ENCODE assay signal across 8 cellular contexts in the genomic region with DNA sequence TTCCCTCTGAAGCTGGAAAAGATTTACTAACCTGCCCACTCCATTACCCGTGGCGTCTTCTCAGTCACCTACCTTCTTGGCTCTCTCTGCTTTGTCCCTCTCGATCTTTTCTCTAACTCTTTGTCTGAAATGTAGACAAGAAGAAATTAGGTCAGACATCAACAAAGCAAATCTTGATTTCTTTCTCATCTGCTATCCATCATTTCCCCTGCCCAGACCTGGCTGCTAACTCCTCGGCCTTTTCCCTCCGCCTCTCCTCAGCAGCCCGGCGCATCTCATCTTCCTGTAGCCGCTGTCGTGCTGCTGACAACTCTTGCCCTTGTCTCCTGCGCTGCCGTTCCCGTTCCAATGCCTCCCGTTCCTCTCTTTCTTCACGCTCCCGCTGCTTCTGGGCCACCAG. TPM values are rescaled to one million over a fixed set of nuclear protein-coding genes. Genes with fewer than 3 reads are reported as not detected.
DNase-seq lines count a peak whose midpoint lies in the region; ATAC-seq and TF ChIP-seq lines count a peak whose summit lies in the region.

No MANE protein-coding gene starts in this region.

- ATAC-seq in activated B cell treated with CpG ODN at 0.5 μM for 24 hours (ENCODE audit: low read depth) (no peak), GM21786 (IDR thresholded peaks at IDR 0.05; ENCODE audit: unreplicated experiment) (no peak)
- ATAC-seq in stimulated activated effector memory CD8-positive, alpha-beta T cell treated with anti-CD3 and anti-CD28 coated beads, Interleukin-12 subunit alpha, Interleukin-12 subunit beta, amount 100 ng/mL, for 72 hours = no peak

- TF ChIP-seq CTCF in activated B cell treated with CpG ODN at 0.5 μM for 24 hours (IDR thresholded peaks at IDR 0.05) = no peak
- TF ChIP-seq CTCF in foreskin fibroblast (IDR thresholded peaks at IDR 0.05; ENCODE audit: low read depth, low read length) = no peak
- TF ChIP-seq CTCF in GM10248 (IDR thresholded peaks at IDR 0.05; ENCODE audit: control extremely low read depth, extremely low read depth, low read depth, missing control alignments) = no peak

- H3K36me3 Mint-ChIP-seq in activated T-cell treated with anti-CD3 and anti-CD28 coated beads, Interleukin-2, amount 50 U/mL, for 24 hours (ENCODE audit: low read depth) = peaks cover 57% of the 10 kb centered on the region
- peaks cover 47% of the 10 kb centered on the region for H3K36me3 Mint-ChIP-seq in activated B cell treated with CpG ODN at 0.5 μM for 24 hours (ENCODE audit: low read depth)
- H3K36me3 Mint-ChIP-seq in stimulated activated effector memory CD8-positive, alpha-beta T cell treated with anti-CD3 and anti-CD28 coated beads, Interleukin-12 subunit alpha, Interleukin-12 subunit beta, amount 100 ng/mL, for 72 hours = peaks cover 64% of the 10 kb centered on the region

- H3K4me1 Mint-ChIP-seq in activated T-cell treated with anti-CD3 and anti-CD28 coated beads, Interleukin-2, amount 50 U/mL, for 24 hours (ENCODE audit: low read depth) = peaks cover 52% of the 10 kb centered on the region
- H3K4me1 Mint-ChIP-seq in activated B cell treated with CpG ODN at 0.5 μM for 24 hours = peaks cover 51% of the 10 kb centered on the region
- H3K4me1 Mint-ChIP-seq in stimulated activated effector memory CD8-positive, alpha-beta T cell treated with anti-CD3 and anti-CD28 coated beads, Interleukin-12 subunit alpha, Interleukin-12 subunit beta, amount 100 ng/mL, for 72 hours = peaks cover 42% of the 10 kb centered on the region

- H3K4me3 ChIP-seq in foreskin fibroblast (ENCODE audit: low read depth in 1 of 2, low read length in 2 of 2) = peak overlapping the region; percentile 91 to 92

- H3K27me3 Mint-ChIP-seq in activated T-cell treated with anti-CD3 and anti-CD28 coated beads, Interleukin-2, amount 50 U/mL, for 24 hours = no peaks in the 10 kb centered on the region
- H3K27me3 Mint-ChIP-seq in activated B cell treated with CpG ODN at 0.5 μM for 24 hours = no peaks in the 10 kb centered on the region

- POLR2A ChIA-PET in activated B cell treated with CpG ODN at 0.5 μM for 24 hours (lab: Charles Lee) (interaction anchor here (1.2 to 9.2 kb wide), 6 partner anchors 11 to 203 kb away, joined by 4 to 175 read pairs (median 12); a partner anchor contains a TSS), GM10248 (lab: Yijun Ruan, JAX) (interaction anchor here (0.7 to 9.8 kb wide), 2 partner anchors 12 to 207 kb away, joined by 7 to 95 read pairs; a partner anchor contains a TSS)

- H3K27ac Mint-ChIP-seq in activated T-cell treated with anti-CD3 and anti-CD28 coated beads, Interleukin-2, amount 50 U/mL, for 24 hours = peak overlapping the region; percentile 95
- peak overlapping the region; percentile 96 for H3K27ac Mint-ChIP-seq in activated B cell treated with CpG ODN at 0.5 μM for 24 hours
- peak overlapping the region; percentile 97 for H3K27ac Mint-ChIP-seq in stimulated activated effector memory CD8-positive, alpha-beta T cell treated with anti-CD3 and anti-CD28 coated beads, Interleukin-12 subunit alpha, Interleukin-12 subunit beta, amount 100 ng/mL, for 72 hours

- peak overlapping the region; percentile 92 for H3K4me3 Mint-ChIP-seq in activated T-cell treated with anti-CD3 and anti-CD28 coated beads, Interleukin-2, amount 50 U/mL, for 24 hours
- H3K4me3 Mint-ChIP-seq in activated B cell treated with CpG ODN at 0.5 μM for 24 hours = peak overlapping the region; percentile 91
- H3K4me3 Mint-ChIP-seq in stimulated activated effector memory CD8-positive, alpha-beta T cell treated with anti-CD3 and anti-CD28 coated beads, Interleukin-12 subunit alpha, Interleukin-12 subunit beta, amount 100 ng/mL, for 72 hours = peak overlapping the region; percentile 91

- no peaks in the 10 kb centered on the region for H3K9me3 Mint-ChIP-seq in activated T-cell treated with anti-CD3 and anti-CD28 coated beads, Interleukin-2, amount 50 U/mL, for 24 hours
- H3K9me3 Mint-ChIP-seq in activated B cell treated with CpG ODN at 0.5 μM for 24 hours = no peaks in the 10 kb centered on the region
- H3K9me3 Mint-ChIP-seq in stimulated activated effector memory CD8-positive, alpha-beta T cell treated with anti-CD3 and anti-CD28 coated beads, Interleukin-12 subunit alpha, Interleukin-12 subunit beta, amount 100 ng/mL, for 72 hours = no peaks in the 10 kb centered on the region

- no peak for DNase-seq in activated T-cell treated with anti-CD3 and anti-CD28 coated beads, Interleukin-2, amount 50 U/mL, for 24 hours
- DNase-seq in activated T-cell treated with anti-CD3 and anti-CD28 coated beads for 4 hours (no peak), activated B cell treated with CpG ODN at 0.5 μM for 24 hours (no peak), foreskin fibroblast (no peak), NCI-H1436 treated with DMSO at 0.1 percent for 48 hours (lab: John Stamatoyannopoulos, UW) (no peak), GM10248 (ENCODE audit: extremely low spot score) (no peak)
- DNase-seq in stimulated activated effector memory CD8-positive, alpha-beta T cell treated with anti-CD3 and anti-CD28 coated beads, Interleukin-12 subunit alpha, Interleukin-12 subunit beta, amount 100 ng/mL, for 72 hours (ENCODE audit: low spot score in 2 of 2) = no peak

- CTCF ChIA-PET in activated B cell treated with CpG ODN at 0.5 μM for 24 hours (lab: Charles Lee) (interaction anchor here (1.1 kb wide), 1 partner anchor 17 kb away, joined by 3 read pairs; no protein-coding TSS in a partner anchor), GM10248 (lab: Yijun Ruan, JAX) (interaction anchor here (1.3 to 2.4 kb wide), 4 partner anchors 11 to 25 kb away, joined by 3 to 8 read pairs (median 8); a partner anchor contains a TSS)

- intact Hi-C loops in activated B cell treated with CpG ODN at 0.5 μM for 24 hours (cut with micrococcal nuclease) = loop anchor here (2.0 kb wide), 2 partner anchors 25 to 29 kb away; a partner anchor contains a TSS

RNA-seq across cellular contexts. Expression of a gene that starts 1.2 kb away (rescaled TPM):
- 204 and 205 TPM in 2 replicates for total RNA-seq in activated B cell treated with CpG ODN at 0.5 μM for 24 hours

RNA-seq across cellular contexts. Expression of a gene that starts 5.6 kb away (rescaled TPM):
- total RNA-seq in activated B cell treated with CpG ODN at 0.5 μM for 24 hours = 19.1 and 24.9 TPM in 2 replicates

RNA-seq across cellular contexts. Expression of a gene that starts 6.2 kb away (rescaled TPM):
- total RNA-seq in activated B cell treated with CpG ODN at 0.5 μM for 24 hours = 8.3 and 9.4 TPM in 2 replicates

RNA-seq across cellular contexts. Expression of a gene that starts 11.6 kb away (rescaled TPM):
- total RNA-seq in activated B cell treated with CpG ODN at 0.5 μM for 24 hours = 0.13 and 0.17 TPM in 2 replicates

RNA-seq across cellular contexts. Expression of a gene that starts 12.6 kb away (rescaled TPM):
- 50.5 and 52.1 TPM in 2 replicates for total RNA-seq in activated B cell treated with CpG ODN at 0.5 μM for 24 hours
